ENCODE assay signal across 24 cellular contexts in the genomic region with DNA sequence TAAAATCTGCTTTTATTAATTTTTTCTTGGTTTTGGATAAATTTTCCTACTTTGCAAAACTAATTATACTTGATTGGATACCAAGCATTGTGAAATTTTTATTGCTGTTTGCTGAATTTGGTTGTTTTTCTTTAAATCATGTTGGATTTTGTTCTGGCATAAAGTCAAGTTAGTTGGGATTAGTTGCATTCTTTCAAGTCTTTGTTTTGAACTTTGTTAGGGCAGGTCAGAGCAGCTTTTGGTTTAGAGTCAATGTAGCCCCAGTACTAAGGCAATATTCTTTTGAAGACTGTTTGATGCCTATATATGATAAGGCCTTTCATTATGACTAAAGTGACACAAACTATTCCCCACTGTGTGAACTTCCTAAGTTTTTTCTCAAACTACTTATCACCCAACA.
"Had no signal": no experiment of that assay in that cellular context is flagged by ENCODE, and none has a peak within 500 bp of the region (broad histone marks: within the 10 kb centered on the region; RNA-seq: fewer than 3 reads in every experiment).

No MANE protein-coding gene starts in this region.

- H3K4me3 ChIP-seq: gastrocnemius medialis, heart right ventricle, lung, pancreas, prostate gland, right lobe of liver, suprapubic skin, thyroid gland had no signal

- H3K4me3 Mint-ChIP-seq: dendritic cell treated with granulocyte-macrophage colony-stimulating factor and Interleukin-4, amounts not matched to agents 40 ng/mL and 50 ng/mL, for 4 days; effector memory CD8-positive, alpha-beta T cell; natural killer cell treated with Interleukin-12 subunit alpha and Interleukin-12 subunit beta and Interleukin-15 and Interleukin-18, amount 100 ng/mL, for 72 hours; stimulated activated effector memory CD8-positive, alpha-beta T cell treated with anti-CD3 and anti-CD28 coated beads, Interleukin-12 subunit alpha, Interleukin-12 subunit beta, amount 100 ng/mL, for 72 hours; type B pancreatic cell had no signal

- H3K4me1 ChIP-seq: gastrocnemius medialis, prostate gland, suprapubic skin, thyroid gland had no signal

- H3K36me3 Mint-ChIP-seq: stimulated activated effector memory CD8-positive, alpha-beta T cell treated with anti-CD3 and anti-CD28 coated beads, Interleukin-12 subunit alpha, Interleukin-12 subunit beta, amount 100 ng/mL, for 72 hours; type B pancreatic cell had no signal

- H3K27me3 Mint-ChIP-seq: dendritic cell treated with granulocyte-macrophage colony-stimulating factor and Interleukin-4, amounts not matched to agents 40 ng/mL and 50 ng/mL, for 4 days; effector memory CD8-positive, alpha-beta T cell; natural killer cell treated with Interleukin-12 subunit alpha and Interleukin-12 subunit beta and Interleukin-15 and Interleukin-18, amount 100 ng/mL, for 72 hours; type B pancreatic cell had no signal

- ATAC-seq: effector memory CD8-positive, alpha-beta T cell; gastrocnemius medialis; left cardiac atrium; left ventricle myocardium superior; natural killer cell treated with Interleukin-12 subunit alpha and Interleukin-12 subunit beta and Interleukin-15 and Interleukin-18, amount 100 ng/mL, for 72 hours; stimulated activated effector memory CD8-positive, alpha-beta T cell treated with anti-CD3 and anti-CD28 coated beads, Interleukin-12 subunit alpha, Interleukin-12 subunit beta, amount 100 ng/mL, for 72 hours; stimulated activated naive CD8-positive, alpha-beta T cell treated with anti-CD3 and anti-CD28 coated beads, Interleukin-15, Interleukin-2, amounts not matched to agents 100 U/mL and 50 U/mL, for 24 hours had no signal

- H3K36me3 ChIP-seq: gastrocnemius medialis, heart right ventricle, pancreas, prostate gland, right lobe of liver, suprapubic skin, thyroid gland had no signal

- DNase-seq: effector memory CD8-positive, alpha-beta T cell; erythroblast; gastrocnemius medialis; heart right ventricle; hypothalamus; kidney; left cardiac atrium; left ventricle myocardium superior; occipital lobe; pancreas; right lobe of liver; stimulated activated CD4-positive, alpha-beta T cell treated with anti-CD3 and anti-CD28 coated beads, Interleukin-4, amount 100 ng/mL, for 1 hour; stimulated activated CD8-positive, alpha-beta memory T cell treated with anti-CD3 and anti-CD28 coated beads, Interleukin-4, amount 100 ng/mL, for 48 hours; stimulated activated naive CD8-positive, alpha-beta T cell treated with anti-CD3 and anti-CD28 coated beads, Interleukin-15, Interleukin-2, amounts not matched to agents 100 U/mL and 50 U/mL, for 24 hours; thyroid gland had no signal

- H3K27me3 ChIP-seq: gastrocnemius medialis, heart right ventricle, pancreas, right lobe of liver, suprapubic skin, thyroid gland had no signal

- H3K9me3 ChIP-seq: pancreas, prostate gland, thyroid gland had no signal

- FAIRE-seq: colon, urothelium cell line had no signal

- H3K4me1 Mint-ChIP-seq: stimulated activated effector memory CD8-positive, alpha-beta T cell treated with anti-CD3 and anti-CD28 coated beads, Interleukin-12 subunit alpha, Interleukin-12 subunit beta, amount 100 ng/mL, for 72 hours had no signal

- H3K27ac Mint-ChIP-seq: dendritic cell treated with granulocyte-macrophage colony-stimulating factor and Interleukin-4, amounts not matched to agents 40 ng/mL and 50 ng/mL, for 4 days; effector memory CD8-positive, alpha-beta T cell; natural killer cell treated with Interleukin-12 subunit alpha and Interleukin-12 subunit beta and Interleukin-15 and Interleukin-18, amount 100 ng/mL, for 72 hours; stimulated activated effector memory CD8-positive, alpha-beta T cell treated with anti-CD3 and anti-CD28 coated beads, Interleukin-12 subunit alpha, Interleukin-12 subunit beta, amount 100 ng/mL, for 72 hours; type B pancreatic cell had no signal

- H3K27ac ChIP-seq: gastrocnemius medialis, heart right ventricle, pancreas, prostate gland, right lobe of liver, suprapubic skin, thyroid gland had no signal
